In the genomic region with DNA sequence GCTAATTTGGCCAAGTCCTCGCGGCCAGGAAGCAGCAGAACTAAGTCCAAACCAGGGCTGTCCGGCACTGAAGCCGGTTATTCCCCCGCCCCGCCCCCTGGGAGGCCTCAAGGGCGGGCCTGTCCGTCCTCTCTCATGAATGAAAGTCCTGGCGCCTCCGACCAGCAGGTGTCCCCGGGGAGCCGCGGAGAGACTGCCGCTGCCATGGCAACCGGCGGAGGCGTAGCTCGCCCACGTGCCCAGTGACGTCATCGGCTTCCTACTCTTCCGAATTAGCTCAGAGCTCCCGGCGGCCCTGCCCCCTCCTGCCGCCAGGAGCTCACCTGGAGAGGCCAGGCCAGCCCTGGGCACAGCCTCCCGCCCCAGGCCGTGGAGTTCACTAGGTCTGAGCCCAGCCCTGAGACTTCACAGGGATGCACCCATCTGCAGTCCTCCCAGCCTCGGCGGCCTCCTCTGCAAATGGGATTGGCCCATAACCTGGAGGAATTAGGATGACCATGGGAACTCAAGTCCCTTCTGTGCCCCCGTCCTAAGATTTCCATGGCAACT, we compare ENCODE assay signal across 1 cellular context.
A peak's percentile ranks its signal among the peaks of the same experiment; 100 is the strongest.
TF ChIP-seq lines count a peak whose summit lies in the region.

No MANE protein-coding gene starts in this region.

TF ChIP-seq in HepG2, 621 proteins besides CTCF, POLR2A, EP300 and RAD21 (continued from another document):
- TF ChIP-seq, protein P1, sequence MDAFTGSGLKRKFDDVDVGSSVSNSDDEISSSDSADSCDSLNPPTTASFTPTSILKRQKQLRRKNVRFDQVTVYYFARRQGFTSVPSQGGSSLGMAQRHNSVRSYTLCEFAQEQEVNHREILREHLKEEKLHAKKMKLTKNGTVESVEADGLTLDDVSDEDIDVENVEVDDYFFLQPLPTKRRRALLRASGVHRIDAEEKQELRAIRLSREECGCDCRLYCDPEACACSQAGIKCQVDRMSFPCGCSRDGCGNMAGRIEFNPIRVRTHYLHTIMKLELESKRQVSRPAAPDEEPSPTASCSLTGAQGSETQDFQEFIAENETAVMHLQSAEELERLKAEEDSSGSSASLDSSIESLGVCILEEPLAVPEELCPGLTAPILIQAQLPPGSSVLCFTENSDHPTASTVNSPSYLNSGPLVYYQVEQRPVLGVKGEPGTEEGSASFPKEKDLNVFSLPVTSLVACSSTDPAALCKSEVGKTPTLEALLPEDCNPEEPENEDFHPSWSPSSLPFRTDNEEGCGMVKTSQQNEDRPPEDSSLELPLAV (CRISPR knock-in tag; conservative IDR thresholded peaks at IDR 0.05; ENCODE audit: low read depth): no peak
- TF ChIP-seq HNRNPL (IDR thresholded peaks at IDR 0.05; ENCODE audit: low read depth, low read length) (peak; percentile 81), ZNF569 (CRISPR knock-in tag; IDR thresholded peaks at IDR 0.05; ENCODE audit: borderline replicate concordance) (no peak), ZNF75D (CRISPR knock-in tag; IDR thresholded peaks at IDR 0.05; ENCODE audit: borderline replicate concordance) (no peak), SKI (IDR thresholded peaks at IDR 0.05; ENCODE audit: partially characterized antibody) (peak; percentile 87), ZNF776 (CRISPR knock-in tag; IDR thresholded peaks at IDR 0.05) (no peak), ZNF839 (CRISPR knock-in tag; IDR thresholded peaks at IDR 0.05; ENCODE audit: borderline replicate concordance) (peak; percentile 40), KMT2B (CRISPR knock-in tag; IDR thresholded peaks at IDR 0.05) (peak; percentile 65; the same call in 1 of the 2 replicates), SSRP1 (CRISPR knock-in tag; IDR thresholded peaks at IDR 0.05) (no peak), KLF12 (CRISPR knock-in tag; IDR thresholded peaks at IDR 0.05; ENCODE audit: borderline replicate concordance) (peak; percentile 81; the same call in 1 of the 2 replicates), ZNF224 (CRISPR knock-in tag; IDR thresholded peaks at IDR 0.05) (no peak; the same call in 1 of the 2 replicates), ZBTB8A (CRISPR knock-in tag; IDR thresholded peaks at IDR 0.05; ENCODE audit: borderline replicate concordance, low read depth) (no peak), POLR2AphosphoS5 (IDR thresholded peaks at IDR 0.05; ENCODE audit: low read depth, low read length) (peak; percentile 44), SMAD9 (CRISPR knock-in tag; IDR thresholded peaks at IDR 0.05) (no peak), TCF7 (IDR thresholded peaks at IDR 0.05; ENCODE audit: low read depth) (no peak; the same call in 1 of the 2 replicates), ZNF589 (CRISPR knock-in tag; conservative IDR thresholded peaks at IDR 0.05) (peak; percentile 1; the same call in 1 of the 2 replicates), ZNF382 (CRISPR knock-in tag; IDR thresholded peaks at IDR 0.05; ENCODE audit: borderline replicate concordance) (no peak), HNRNPH1 (optimal IDR thresholded peaks at IDR 0.05; ENCODE audit: low read depth, low read length) (no peak), ZNF747 (CRISPR knock-in tag; IDR thresholded peaks at IDR 0.05; ENCODE audit: borderline replicate concordance) (peak; percentile 64; the same call in 1 of the 2 replicates), HMGA1 (CRISPR knock-in tag; conservative IDR thresholded peaks at IDR 0.05) (no peak), HHEX (CRISPR knock-in tag; IDR thresholded peaks at IDR 0.05) (0 out of 2 replicates have a peak, but pooled peaks have one; percentile 23), ZNF678 (CRISPR knock-in tag; IDR thresholded peaks at IDR 0.05) (no peak), ZNF207 (IDR thresholded peaks at IDR 0.05; ENCODE audit: borderline replicate concordance) (no peak), FOXA3 (CRISPR knock-in tag; IDR thresholded peaks at IDR 0.05) (0 out of 2 replicates have a peak, but pooled peaks have one; percentile 48), TSC22D2 (CRISPR knock-in tag; IDR thresholded peaks at IDR 0.05; ENCODE audit: borderline replicate concordance) (peak; percentile 92; the same call in 1 of the 2 replicates), DNMT3B (CRISPR knock-in tag; conservative IDR thresholded peaks at IDR 0.05) (0 out of 2 replicates have a peak, but pooled peaks have one; percentile 47), ZNF34 (CRISPR knock-in tag; IDR thresholded peaks at IDR 0.05; ENCODE audit: borderline replicate concordance) (peak; percentile 83; the same call in 1 of the 2 replicates), SIN3B (IDR thresholded peaks at IDR 0.05; ENCODE audit: low read length) (peak; percentile 57; the same call in 1 of the 2 replicates), ZSCAN25 (CRISPR knock-in tag; IDR thresholded peaks at IDR 0.05) (0 out of 2 replicates have a peak, but pooled peaks have one; percentile 31), ZNF468 (CRISPR knock-in tag; IDR thresholded peaks at IDR 0.05) (no peak), MED8 (CRISPR knock-in tag; IDR thresholded peaks at IDR 0.05; ENCODE audit: insufficient replicate concordance) (no peak), ZNF83 (CRISPR knock-in tag; IDR thresholded peaks at IDR 0.05; ENCODE audit: borderline replicate concordance) (peak; percentile 71; the same call in 1 of the 2 replicates), ARNT2 (CRISPR knock-in tag; IDR thresholded peaks at IDR 0.05; ENCODE audit: low read depth) (peak; percentile 71; the same call in 1 of the 2 replicates), PRPF4 (IDR thresholded peaks at IDR 0.05; ENCODE audit: low read depth, low read length, poor library complexity, severe bottlenecking) (no peak)
- TF ChIP-seq, protein P2, sequence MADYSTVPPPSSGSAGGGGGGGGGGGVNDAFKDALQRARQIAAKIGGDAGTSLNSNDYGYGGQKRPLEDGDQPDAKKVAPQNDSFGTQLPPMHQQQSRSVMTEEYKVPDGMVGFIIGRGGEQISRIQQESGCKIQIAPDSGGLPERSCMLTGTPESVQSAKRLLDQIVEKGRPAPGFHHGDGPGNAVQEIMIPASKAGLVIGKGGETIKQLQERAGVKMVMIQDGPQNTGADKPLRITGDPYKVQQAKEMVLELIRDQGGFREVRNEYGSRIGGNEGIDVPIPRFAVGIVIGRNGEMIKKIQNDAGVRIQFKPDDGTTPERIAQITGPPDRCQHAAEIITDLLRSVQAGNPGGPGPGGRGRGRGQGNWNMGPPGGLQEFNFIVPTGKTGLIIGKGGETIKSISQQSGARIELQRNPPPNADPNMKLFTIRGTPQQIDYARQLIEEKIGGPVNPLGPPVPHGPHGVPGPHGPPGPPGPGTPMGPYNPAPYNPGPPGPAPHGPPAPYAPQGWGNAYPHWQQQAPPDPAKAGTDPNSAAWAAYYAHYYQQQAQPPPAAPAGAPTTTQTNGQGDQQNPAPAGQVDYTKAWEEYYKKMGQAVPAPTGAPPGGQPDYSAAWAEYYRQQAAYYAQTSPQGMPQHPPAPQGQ (CRISPR knock-in tag; IDR thresholded peaks at IDR 0.05; ENCODE audit: borderline replicate concordance): no peak; the same call in 1 of the 2 replicates
- TF ChIP-seq, protein P3, sequence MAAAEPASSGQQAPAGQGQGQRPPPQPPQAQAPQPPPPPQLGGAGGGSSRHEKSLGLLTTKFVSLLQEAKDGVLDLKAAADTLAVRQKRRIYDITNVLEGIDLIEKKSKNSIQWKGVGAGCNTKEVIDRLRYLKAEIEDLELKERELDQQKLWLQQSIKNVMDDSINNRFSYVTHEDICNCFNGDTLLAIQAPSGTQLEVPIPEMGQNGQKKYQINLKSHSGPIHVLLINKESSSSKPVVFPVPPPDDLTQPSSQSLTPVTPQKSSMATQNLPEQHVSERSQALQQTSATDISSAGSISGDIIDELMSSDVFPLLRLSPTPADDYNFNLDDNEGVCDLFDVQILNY (CRISPR knock-in tag; conservative IDR thresholded peaks at IDR 0.05): 0 out of 2 replicates have a peak, but pooled peaks have one; percentile 39
- TF ChIP-seq, protein P4, sequence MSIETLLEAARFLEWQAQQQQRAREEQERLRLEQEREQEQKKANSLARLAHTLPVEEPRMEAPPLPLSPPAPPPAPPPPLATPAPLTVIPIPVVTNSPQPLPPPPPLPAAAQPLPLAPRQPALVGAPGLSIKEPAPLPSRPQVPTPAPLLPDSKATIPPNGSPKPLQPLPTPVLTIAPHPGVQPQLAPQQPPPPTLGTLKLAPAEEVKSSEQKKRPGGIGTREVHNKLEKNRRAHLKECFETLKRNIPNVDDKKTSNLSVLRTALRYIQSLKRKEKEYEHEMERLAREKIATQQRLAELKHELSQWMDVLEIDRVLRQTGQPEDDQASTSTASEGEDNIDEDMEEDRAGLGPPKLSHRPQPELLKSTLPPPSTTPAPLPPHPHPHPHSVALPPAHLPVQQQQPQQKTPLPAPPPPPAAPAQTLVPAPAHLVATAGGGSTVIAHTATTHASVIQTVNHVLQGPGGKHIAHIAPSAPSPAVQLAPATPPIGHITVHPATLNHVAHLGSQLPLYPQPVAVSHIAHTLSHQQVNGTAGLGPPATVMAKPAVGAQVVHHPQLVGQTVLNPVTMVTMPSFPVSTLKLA (IDR thresholded peaks at IDR 0.05): peak; percentile 96
- TF ChIP-seq, protein P5, sequence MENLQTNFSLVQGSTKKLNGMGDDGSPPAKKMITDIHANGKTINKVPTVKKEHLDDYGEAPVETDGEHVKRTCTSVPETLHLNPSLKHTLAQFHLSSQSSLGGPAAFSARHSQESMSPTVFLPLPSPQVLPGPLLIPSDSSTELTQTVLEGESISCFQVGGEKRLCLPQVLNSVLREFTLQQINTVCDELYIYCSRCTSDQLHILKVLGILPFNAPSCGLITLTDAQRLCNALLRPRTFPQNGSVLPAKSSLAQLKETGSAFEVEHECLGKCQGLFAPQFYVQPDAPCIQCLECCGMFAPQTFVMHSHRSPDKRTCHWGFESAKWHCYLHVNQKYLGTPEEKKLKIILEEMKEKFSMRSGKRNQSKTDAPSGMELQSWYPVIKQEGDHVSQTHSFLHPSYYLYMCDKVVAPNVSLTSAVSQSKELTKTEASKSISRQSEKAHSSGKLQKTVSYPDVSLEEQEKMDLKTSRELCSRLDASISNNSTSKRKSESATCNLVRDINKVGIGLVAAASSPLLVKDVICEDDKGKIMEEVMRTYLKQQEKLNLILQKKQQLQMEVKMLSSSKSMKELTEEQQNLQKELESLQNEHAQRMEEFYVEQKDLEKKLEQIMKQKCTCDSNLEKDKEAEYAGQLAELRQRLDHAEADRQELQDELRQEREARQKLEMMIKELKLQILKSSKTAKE (CRISPR knock-in tag; IDR thresholded peaks at IDR 0.05; ENCODE audit: borderline replicate concordance): no peak; the same call in 1 of the 2 replicates
- TF ChIP-seq, protein P6, sequence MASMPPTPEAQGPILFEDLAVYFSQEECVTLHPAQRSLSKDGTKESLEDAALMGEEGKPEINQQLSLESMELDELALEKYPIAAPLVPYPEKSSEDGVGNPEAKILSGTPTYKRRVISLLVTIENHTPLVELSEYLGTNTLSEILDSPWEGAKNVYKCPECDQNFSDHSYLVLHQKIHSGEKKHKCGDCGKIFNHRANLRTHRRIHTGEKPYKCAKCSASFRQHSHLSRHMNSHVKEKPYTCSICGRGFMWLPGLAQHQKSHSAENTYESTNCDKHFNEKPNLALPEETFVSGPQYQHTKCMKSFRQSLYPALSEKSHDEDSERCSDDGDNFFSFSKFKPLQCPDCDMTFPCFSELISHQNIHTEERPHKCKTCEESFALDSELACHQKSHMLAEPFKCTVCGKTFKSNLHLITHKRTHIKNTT (CRISPR knock-in tag; IDR thresholded peaks at IDR 0.05): no peak
- TF ChIP-seq, protein P7, sequence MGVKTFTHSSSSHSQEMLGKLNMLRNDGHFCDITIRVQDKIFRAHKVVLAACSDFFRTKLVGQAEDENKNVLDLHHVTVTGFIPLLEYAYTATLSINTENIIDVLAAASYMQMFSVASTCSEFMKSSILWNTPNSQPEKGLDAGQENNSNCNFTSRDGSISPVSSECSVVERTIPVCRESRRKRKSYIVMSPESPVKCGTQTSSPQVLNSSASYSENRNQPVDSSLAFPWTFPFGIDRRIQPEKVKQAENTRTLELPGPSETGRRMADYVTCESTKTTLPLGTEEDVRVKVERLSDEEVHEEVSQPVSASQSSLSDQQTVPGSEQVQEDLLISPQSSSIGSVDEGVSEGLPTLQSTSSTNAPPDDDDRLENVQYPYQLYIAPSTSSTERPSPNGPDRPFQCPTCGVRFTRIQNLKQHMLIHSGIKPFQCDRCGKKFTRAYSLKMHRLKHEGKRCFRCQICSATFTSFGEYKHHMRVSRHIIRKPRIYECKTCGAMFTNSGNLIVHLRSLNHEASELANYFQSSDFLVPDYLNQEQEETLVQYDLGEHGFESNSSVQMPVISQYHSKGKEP (CRISPR knock-in tag; IDR thresholded peaks at IDR 0.05): no peak
- TF ChIP-seq, protein P8, sequence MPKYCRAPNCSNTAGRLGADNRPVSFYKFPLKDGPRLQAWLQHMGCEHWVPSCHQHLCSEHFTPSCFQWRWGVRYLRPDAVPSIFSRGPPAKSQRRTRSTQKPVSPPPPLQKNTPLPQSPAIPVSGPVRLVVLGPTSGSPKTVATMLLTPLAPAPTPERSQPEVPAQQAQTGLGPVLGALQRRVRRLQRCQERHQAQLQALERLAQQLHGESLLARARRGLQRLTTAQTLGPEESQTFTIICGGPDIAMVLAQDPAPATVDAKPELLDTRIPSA (CRISPR knock-in tag; IDR thresholded peaks at IDR 0.05; ENCODE audit: borderline replicate concordance): no peak
- TF ChIP-seq, protein P9, sequence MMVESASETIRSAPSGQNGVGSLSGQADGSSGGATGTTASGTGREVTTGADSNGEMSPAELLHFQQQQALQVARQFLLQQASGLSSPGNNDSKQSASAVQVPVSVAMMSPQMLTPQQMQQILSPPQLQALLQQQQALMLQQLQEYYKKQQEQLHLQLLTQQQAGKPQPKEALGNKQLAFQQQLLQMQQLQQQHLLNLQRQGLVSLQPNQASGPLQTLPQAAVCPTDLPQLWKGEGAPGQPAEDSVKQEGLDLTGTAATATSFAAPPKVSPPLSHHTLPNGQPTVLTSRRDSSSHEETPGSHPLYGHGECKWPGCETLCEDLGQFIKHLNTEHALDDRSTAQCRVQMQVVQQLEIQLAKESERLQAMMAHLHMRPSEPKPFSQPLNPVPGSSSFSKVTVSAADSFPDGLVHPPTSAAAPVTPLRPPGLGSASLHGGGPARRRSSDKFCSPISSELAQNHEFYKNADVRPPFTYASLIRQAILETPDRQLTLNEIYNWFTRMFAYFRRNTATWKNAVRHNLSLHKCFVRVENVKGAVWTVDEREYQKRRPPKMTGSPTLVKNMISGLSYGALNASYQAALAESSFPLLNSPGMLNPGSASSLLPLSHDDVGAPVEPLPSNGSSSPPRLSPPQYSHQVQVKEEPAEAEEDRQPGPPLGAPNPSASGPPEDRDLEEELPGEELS (CRISPR knock-in tag; IDR thresholded peaks at IDR 0.05): peak; percentile 61
TF ChIP-seq in HepG2: peak in this region for 259.
